Comparison of ENCODE assay signal across 9 cellular contexts in genomic region chr7:50068026-50068425, GRCh38. TPM values are rescaled to one million over a fixed set of nuclear protein-coding genes. Genes with fewer than 3 reads are reported as not detected.
A peak's percentile ranks its signal among the peaks of the same experiment; 100 is the strongest.
DNase-seq lines count a peak whose midpoint lies in the region; ATAC-seq and TF ChIP-seq lines count a peak whose summit lies in the region.
"Had no signal": no experiment of that assay in that cellular context is flagged by ENCODE, and none has a peak within 500 bp of the region (broad histone marks: within the 10 kb centered on the region; RNA-seq: fewer than 3 reads in every experiment).

No MANE protein-coding gene starts in this region.

- H3K4me1 Mint-ChIP-seq in CD8-positive, alpha-beta memory T cell: peaks cover 16 to 25% (median 22%) of the 10 kb centered on the region in 3 donors
- H3K4me1 Mint-ChIP-seq in neural progenitor cell: peaks cover 6% of the 10 kb centered on the region

- H3K27ac ChIP-seq in CD8-positive, alpha-beta memory T cell (ENCODE audit: low read depth, low read length): no peak overlapping the region
- no peak overlapping the region for H3K27ac ChIP-seq in neural progenitor cell
- H3K27ac ChIP-seq: KMS-11 had no signal

- no peaks in the 10 kb centered on the region for H3F3A ChIP-seq in neural progenitor cell (ENCODE audit: low read depth)

- H3K9me3 ChIP-seq in CD8-positive, alpha-beta memory T cell (ENCODE audit: low read length): peaks cover 6% of the 10 kb centered on the region
- no peaks in the 10 kb centered on the region for H3K9me3 ChIP-seq in neural progenitor cell (ENCODE audit: low read depth)

- H2AFZ ChIP-seq in neural progenitor cell (replicated peaks): no peak overlapping the region

- H3K36me3 Mint-ChIP-seq in CD8-positive, alpha-beta memory T cell: peaks cover 0 to 10% (median 9%) of the 10 kb centered on the region in 3 donors
- no peaks in the 10 kb centered on the region for H3K36me3 Mint-ChIP-seq in neural progenitor cell

- no peaks in the 10 kb centered on the region for H3K27me3 ChIP-seq in CD8-positive, alpha-beta memory T cell (ENCODE audit: insufficient read depth, low read length, poor library complexity, severe bottlenecking)
- no peaks in the 10 kb centered on the region for H3K27me3 ChIP-seq in neural progenitor cell

- H3K4me1 ChIP-seq in CD8-positive, alpha-beta memory T cell (ENCODE audit: insufficient read depth, low read length): peaks cover 22% of the 10 kb centered on the region
- H3K4me1 ChIP-seq in neural progenitor cell: no peaks in the 10 kb centered on the region

- CTCF ChIA-PET in CD8-positive, alpha-beta memory T cell (lab: Charles Lee): interaction anchor here (0.9 to 1.5 kb wide), 4 partner anchors 9 to 349 kb away, joined by 3 to 4 read pairs (median 3); partner anchors contain the start of gene ZPBP

- H4K20me1 ChIP-seq in neural progenitor cell (ENCODE audit: low read depth): no peaks in the 10 kb centered on the region

- ATAC-seq in GM19351 (IDR thresholded peaks at IDR 0.05; ENCODE audit: unreplicated experiment) (peak; percentile 49), HG03025 (IDR thresholded peaks at IDR 0.05; ENCODE audit: low FRiP score, unreplicated experiment) (no peak), HG02642 (IDR thresholded peaks at IDR 0.05; ENCODE audit: poor library complexity, unreplicated experiment) (no peak)

- peak overlapping the region; percentile 52 to 98 (median 88) for H3K4me3 Mint-ChIP-seq in CD8-positive, alpha-beta memory T cell
- no peak overlapping the region for H3K4me3 Mint-ChIP-seq in neural progenitor cell

- H3K9me3 Mint-ChIP-seq in CD8-positive, alpha-beta memory T cell: peaks cover 15 to 31% (median 27%) of the 10 kb centered on the region in 5 donors
- peaks cover 26% of the 10 kb centered on the region for H3K9me3 Mint-ChIP-seq in neural progenitor cell

- peak overlapping the region; percentile 47 for H3K4me3 ChIP-seq in CD8-positive, alpha-beta memory T cell (ENCODE audit: low read length)
- H3K4me3 ChIP-seq in neural progenitor cell: no peak overlapping the region

- H3K36me3 ChIP-seq in CD8-positive, alpha-beta memory T cell (ENCODE audit: insufficient read depth, low read length): no peaks in the 10 kb centered on the region
- no peaks in the 10 kb centered on the region for H3K36me3 ChIP-seq in neural progenitor cell

- H3K79me2 ChIP-seq in neural progenitor cell (ENCODE audit: low read depth): no peaks in the 10 kb centered on the region

- POLR2A ChIA-PET in CD8-positive, alpha-beta memory T cell (lab: Charles Lee): interaction anchor here (0.7 kb wide), 1 partner anchor 71 kb away, joined by 4 read pairs; no protein-coding TSS in a partner anchor

- no peak for TF ChIP-seq CTCF in neural progenitor cell (IDR thresholded peaks at IDR 0.05)

- peak overlapping the region in 7 of 8 donors; percentile 26 to 97 (median 88) for H3K27ac Mint-ChIP-seq in CD8-positive, alpha-beta memory T cell
- H3K27ac Mint-ChIP-seq in neural progenitor cell: no peak overlapping the region

- peak in 1 of 5 donors; percentile 28 for DNase-seq in CD8-positive, alpha-beta memory T cell
- DNase-seq in NCI-H774 (lab: John Stamatoyannopoulos, UW) (peak; percentile 46), cerebellar cortex (ENCODE audit: low spot score) (peak; percentile 39), neural progenitor cell (ENCODE audit: low spot score) (peak; percentile 4)
- DNase-seq in central memory CD4-positive, alpha-beta T cell: no peak

- no peak overlapping the region for H3K4me2 ChIP-seq in neural progenitor cell
- H3K4me2 ChIP-seq: KMS-11 had no signal

- H3K9ac ChIP-seq in neural progenitor cell: no peak overlapping the region
- H3K9ac ChIP-seq: KMS-11 had no signal

- peaks cover 1 to 3% of the 10 kb centered on the region in 2 donors for H3K27me3 Mint-ChIP-seq in CD8-positive, alpha-beta memory T cell
- H3K27me3 Mint-ChIP-seq in neural progenitor cell (ENCODE audit: insufficient read depth, low read depth): no peaks in the 10 kb centered on the region

RNA-seq across cellular contexts. Expression of gene ZPBP, which starts 25.0 kb away (rescaled TPM):
- total RNA-seq in CD8-positive, alpha-beta memory T cell: under 1 TPM in 1 of 2 experiments, not detected in 1; 0.22 TPM
- polyA plus RNA-seq in CD8-positive, alpha-beta memory T cell: not detected
- total RNA-seq in neural progenitor cell (ENCODE audit: low replicate concordance): not detected in 2 replicates
